ENCODE assay signal across 19 cellular contexts in genomic region chr10:97435211-97435610, GRCh38.
"Had no signal": no experiment of that assay in that cellular context is flagged by ENCODE, and none has a peak within 500 bp of the region (broad histone marks: within the 10 kb centered on the region; RNA-seq: fewer than 3 reads in every experiment).

No MANE protein-coding gene starts in this region.

- H3K9me3 Mint-ChIP-seq: activated B cell treated with CpG ODN at 0.5 μM for 24 hours; activated naive CD4-positive, alpha-beta T cell treated with anti-CD3 and anti-CD28 coated beads, Interleukin-2, amount 10 ng/mL, durations not matched to agents 7 days and 5 days; activated T-helper 17 cell treated with anti-CD3 and anti-CD28 coated beads, Interleukin-2, amount 50 U/mL, for 72 hours; mesothelial cell of epicardium; natural killer cell treated with Interleukin-12 subunit alpha and Interleukin-12 subunit beta and Interleukin-15 and Interleukin-18, amount 100 ng/mL, for 72 hours; T-helper 2 cell treated with Interferon-gamma antibody and Interleukin-4, amounts not matched to agents 5 μg/mL and 100 μg/mL, for 36 hours had no signal

- ATAC-seq: foreskin keratinocyte had no signal

- DNase-seq: activated B cell treated with CpG ODN at 0.5 μM for 24 hours; activated CD4-positive, alpha-beta T cell treated with anti-CD3 and anti-CD28 coated beads for 4 hours; activated naive CD4-positive, alpha-beta T cell treated with anti-CD3 and anti-CD28 coated beads, Interleukin-2, amount 10 ng/mL, durations not matched to agents 7 days and 5 days; amniotic stem cell; dorsolateral prefrontal cortex; foreskin keratinocyte; hypothalamus; nucleus accumbens; posterior cingulate gyrus; retina; stimulated activated CD4-positive, alpha-beta T cell treated with anti-CD3 and anti-CD28 coated beads, Interleukin-2, amount 100 ng/mL, for 24 hours; testis; upper lobe of left lung had no signal

- H3K27me3 ChIP-seq: dorsolateral prefrontal cortex, foreskin keratinocyte, testis, upper lobe of left lung had no signal

- H3K9me3 ChIP-seq: testis, upper lobe of left lung had no signal

- H3K27ac Mint-ChIP-seq: activated B cell treated with CpG ODN at 0.5 μM for 24 hours; activated naive CD4-positive, alpha-beta T cell treated with anti-CD3 and anti-CD28 coated beads, Interleukin-2, amount 10 ng/mL, durations not matched to agents 7 days and 5 days; mesothelial cell of epicardium; T-helper 2 cell treated with Interferon-gamma antibody and Interleukin-4, amounts not matched to agents 5 μg/mL and 100 μg/mL, for 36 hours had no signal

- H3K27me3 Mint-ChIP-seq: activated B cell treated with CpG ODN at 0.5 μM for 24 hours; activated naive CD4-positive, alpha-beta T cell treated with anti-CD3 and anti-CD28 coated beads, Interleukin-2, amount 10 ng/mL, durations not matched to agents 7 days and 5 days; activated T-helper 17 cell treated with anti-CD3 and anti-CD28 coated beads, Interleukin-2, amount 50 U/mL, for 72 hours; natural killer cell treated with Interleukin-12 subunit alpha and Interleukin-12 subunit beta and Interleukin-15 and Interleukin-18, amount 100 ng/mL, for 72 hours had no signal

- H3K27ac ChIP-seq: foreskin keratinocyte, SK-N-MC, testis, upper lobe of left lung had no signal

- H3K4me3 ChIP-seq: dorsolateral prefrontal cortex, lung, SK-N-MC, testis, upper lobe of left lung had no signal

- H3K4me1 Mint-ChIP-seq: activated B cell treated with CpG ODN at 0.5 μM for 24 hours, mesothelial cell of epicardium had no signal

- H3K4me3 Mint-ChIP-seq: activated B cell treated with CpG ODN at 0.5 μM for 24 hours; activated naive CD4-positive, alpha-beta T cell treated with anti-CD3 and anti-CD28 coated beads, Interleukin-2, amount 10 ng/mL, durations not matched to agents 7 days and 5 days; activated T-helper 17 cell treated with anti-CD3 and anti-CD28 coated beads, Interleukin-2, amount 50 U/mL, for 72 hours; mesothelial cell of epicardium; natural killer cell treated with Interleukin-12 subunit alpha and Interleukin-12 subunit beta and Interleukin-15 and Interleukin-18, amount 100 ng/mL, for 72 hours; T-helper 2 cell treated with Interferon-gamma antibody and Interleukin-4, amounts not matched to agents 5 μg/mL and 100 μg/mL, for 36 hours had no signal

- H3K4me1 ChIP-seq: foreskin keratinocyte, testis, upper lobe of left lung had no signal
